Comparison of ENCODE assay signal across 11 cellular contexts in genomic region chr1:229130028-229130668, GRCh38.
DNase-seq lines count a peak whose midpoint lies in the region; ATAC-seq and TF ChIP-seq lines count a peak whose summit lies in the region.
"Had no signal": no experiment of that assay in that cellular context is flagged by ENCODE, and none has a peak within 500 bp of the region (broad histone marks: within the 10 kb centered on the region; RNA-seq: fewer than 3 reads in every experiment).

No MANE protein-coding gene starts in this region.

- peaks cover 7% of the 10 kb centered on the region for H3K36me3 Mint-ChIP-seq in activated T-cell treated with anti-CD3 and anti-CD28 coated beads, Interleukin-2, amount 50 U/mL, for 4 hours (ENCODE audit: insufficient read depth)

- peaks cover 51% of the 10 kb centered on the region for H3K4me1 Mint-ChIP-seq in activated T-cell treated with anti-CD3 and anti-CD28 coated beads, Interleukin-2, amount 50 U/mL, for 4 hours (ENCODE audit: low read depth)

- H3K27ac ChIP-seq in testis (no peak overlapping the region), breast epithelium (no peak overlapping the region)

- no peak for TF ChIP-seq CTCF in testis (IDR thresholded peaks at IDR 0.05)
- TF ChIP-seq CTCF in breast epithelium (IDR thresholded peaks at IDR 0.05) = no peak

- peak; percentile 25 to 29 for ATAC-seq in activated T-cell treated with anti-CD3 and anti-CD28 coated beads, Interleukin-2, amount 50 U/mL, for 4 hours

- no peak for DNase-seq in activated T-cell treated with anti-CD3 and anti-CD28 coated beads, Interleukin-2, amount 50 U/mL, for 4 hours
- DNase-seq in activated T-cell treated with anti-CD3 and anti-CD28 coated beads for 4 hours (no peak), UCSD-AML1 (lab: John Stamatoyannopoulos, UW; ENCODE audit: unreplicated experiment) (peak; percentile 61), left kidney (ENCODE audit: low read depth, low spot score) (peak; percentile 46), testis (peak; percentile 44), NCI-H1436 treated with DMSO at 0.1 percent for 48 hours (lab: John Stamatoyannopoulos, UW) (no peak), NCI-H2029 (lab: John Stamatoyannopoulos, UW) (no peak), breast epithelium (ENCODE audit: low spot score in 2 of 2) (no peak)
- DNase-seq: ACHN; effector CD4-positive, alpha-beta T cell; NCI-H2081 treated with DMSO at 0.1 percent for 48 hours had no signal

- no peak overlapping the region for H3K4me3 Mint-ChIP-seq in activated T-cell treated with anti-CD3 and anti-CD28 coated beads, Interleukin-2, amount 50 U/mL, for 4 hours

- H3K4me1 ChIP-seq in testis (no peaks in the 10 kb centered on the region), breast epithelium (no peaks in the 10 kb centered on the region)

- peaks cover 10% of the 10 kb centered on the region for H3K9me3 Mint-ChIP-seq in activated T-cell treated with anti-CD3 and anti-CD28 coated beads, Interleukin-2, amount 50 U/mL, for 4 hours

- H3K4me3 ChIP-seq in testis (peak overlapping the region in 1 of 2 donors; percentile 14), breast epithelium (no peak overlapping the region)

- H3K36me3 ChIP-seq in testis (ENCODE audit: low read depth, missing control alignments) = no peaks in the 10 kb centered on the region
- no peaks in the 10 kb centered on the region for H3K36me3 ChIP-seq in breast epithelium

- no peaks in the 10 kb centered on the region for H3K9me3 ChIP-seq in testis
- H3K9me3 ChIP-seq in breast epithelium = peaks cover 0 to 6% of the 10 kb centered on the region in 2 donors

- no peaks in the 10 kb centered on the region for H3K27me3 ChIP-seq in testis
- H3K27me3 ChIP-seq in breast epithelium = no peaks in the 10 kb centered on the region

- intact Hi-C loops in testis (cut with DNase I; ENCODE audit: low total_unique reads) (no loop called here), breast epithelium (cut with DNase I; ENCODE audit: low total_unique reads) (no loop called here)

- TF ChIP-seq POLR2A in testis (IDR thresholded peaks at IDR 0.05) (no peak), breast epithelium (IDR thresholded peaks at IDR 0.05) (no peak)

- 60 to 66% methylated on average over 8 to 9 of the region's 9 CpGs for WGBS in testis, 2 donors

- no peaks in the 10 kb centered on the region for H3K27me3 Mint-ChIP-seq in activated T-cell treated with anti-CD3 and anti-CD28 coated beads, Interleukin-2, amount 50 U/mL, for 4 hours (ENCODE audit: low read depth)

Comparison
In these comparisons a context has a peak if more than half of its experiments do, and no peak if none do; other contexts are left out.
1. DNase-seq: peak in UCSD-AML1 (single experiment), left kidney (single experiment) and testis (single experiment); none in activated T-cell treated with anti-CD3 and anti-CD28 coated beads, Interleukin-2, amount 50 U/mL, for 4 hours (single experiment), activated T-cell treated with anti-CD3 and anti-CD28 coated beads for 4 hours (single experiment), NCI-H1436 treated with DMSO at 0.1 percent for 48 hours (single experiment), NCI-H2029 (single experiment) and breast epithelium (0 of 2).